11 cellular contexts compared by ENCODE assay signal in genomic region chr22:18968011-18968749, GRCh38. TPM values are rescaled to one million over a fixed set of nuclear protein-coding genes. Genes with fewer than 3 reads are reported as not detected.
DNase-seq lines count a peak whose midpoint lies in the region; ATAC-seq and TF ChIP-seq lines count a peak whose summit lies in the region.
"Had no signal": no experiment of that assay in that cellular context is flagged by ENCODE, and none has a peak within 500 bp of the region (broad histone marks: within the 10 kb centered on the region; RNA-seq: fewer than 3 reads in every experiment).

No MANE protein-coding gene starts in this region.

- in situ Hi-C loops in ACHN (cut with HindIII; ENCODE audit: low pct_ligation_motif_present, low pct_unique_long_range_greater_than_20kb, low sequenced_read_pairs) = no loop called here

- H3K4me3 ChIP-seq in HCT116 (replicated peaks in 1 of 2; ENCODE audit: low read depth in 1 of 2, low read length in 2 of 2) = no peak overlapping the region
- H3K4me3 ChIP-seq in body of pancreas = no peak overlapping the region
- H3K4me3 ChIP-seq in liver (ENCODE audit: low read depth in 1 of 3, low read length in 3 of 3) = no peak overlapping the region

- 65 to 66% methylated on average over 15 to 17 of the region's 20 CpGs for WGBS in body of pancreas, 2 donors
- WGBS in liver = 67% methylated on average over 20 of the region's 20 CpGs

- H3K36me3 ChIP-seq in HCT116 (ENCODE audit: control insufficient read depth in 1 of 2, insufficient read depth in 2 of 2, low read length in 2 of 2) (no peaks in the 10 kb centered on the region), body of pancreas (replicated peaks in 1 of 2; ENCODE audit: insufficient read depth in 1 of 2, low read depth in 2 of 2) (no peaks in the 10 kb centered on the region), liver (ENCODE audit: control insufficient read depth in 4 of 4, insufficient read depth in 3 of 4, low read depth in 1 of 4, low read length in 3 of 4) (no peaks in the 10 kb centered on the region)

- no peaks in the 10 kb centered on the region for H3K9me3 Mint-ChIP-seq in activated T-cell treated with anti-CD3 and anti-CD28 coated beads, Interleukin-2, amount 50 U/mL, for 24 hours

- no peak overlapping the region for H3K27ac ChIP-seq in HCT116 (ENCODE audit: low read depth, low read length)
- peak overlapping the region; percentile 4 to 77 (median 48) for H3K27ac ChIP-seq in body of pancreas
- no peak overlapping the region for H3K27ac ChIP-seq in liver (ENCODE audit: low read depth in 1 of 2, low read length in 2 of 2)
- H3K27ac ChIP-seq: KMS-11 had no signal

- H3K4me3 Mint-ChIP-seq in activated T-cell treated with anti-CD3 and anti-CD28 coated beads, Interleukin-2, amount 50 U/mL, for 24 hours = no peak overlapping the region

- TF ChIP-seq POLR2A in HCT116 (IDR thresholded peaks at IDR 0.05; ENCODE audit: borderline replicate concordance, extremely low read depth, insufficient read depth, insufficient read length) (no peak), body of pancreas (IDR thresholded peaks at IDR 0.05) (no peak)

- H3K9me2 ChIP-seq in HCT116 (ENCODE audit: insufficient read depth) = no peaks in the 10 kb centered on the region

- POLR2A ChIA-PET in HCT116 (lab: Charles Lee) = interaction anchor here (0.7 kb wide), 1 partner anchor 1303 kb away, joined by 8 read pairs; no protein-coding TSS in a partner anchor

- no peak overlapping the region for H3K4me2 ChIP-seq in HCT116 (ENCODE audit: low read length)
- H3K4me2 ChIP-seq: KMS-11 had no signal

- TF ChIP-seq RAD21 in HCT116 (IDR thresholded peaks at IDR 0.05; ENCODE audit: low read depth) (no peak), liver (IDR thresholded peaks at IDR 0.05) (no peak)

- H3K9me3 ChIP-seq in HCT116 (ENCODE audit: control insufficient read depth in 1 of 2, insufficient read depth in 1 of 2, low read depth in 1 of 2, low read length in 2 of 2) (no peaks in the 10 kb centered on the region), body of pancreas (no peaks in the 10 kb centered on the region), liver (ENCODE audit: control insufficient read depth in 4 of 4, low read length in 3 of 4) (no peaks in the 10 kb centered on the region)

- CTCF ChIA-PET in HCT116 (lab: Charles Lee) = interaction anchor here (1.1 kb wide), 1 partner anchor 1303 kb away, joined by 3 read pairs; no protein-coding TSS in a partner anchor

- no peak for ATAC-seq in HCT116
- no peak for ATAC-seq in body of pancreas
- no peak for ATAC-seq in GM19035 (IDR thresholded peaks at IDR 0.05; ENCODE audit: unreplicated experiment)
- no peak for ATAC-seq in HG03354 (IDR thresholded peaks at IDR 0.05; ENCODE audit: poor library complexity, severe bottlenecking, unreplicated experiment)

- peak; percentile 19 for DNase-seq in ACHN
- DNase-seq in HCT116 (ENCODE audit: low read depth, low spot score) = no peak
- DNase-seq in body of pancreas = peak; percentile 31 to 67 (median 57)
- DNase-seq in NCI-H187 (lab: John Stamatoyannopoulos, UW) = no peak
- no peak for DNase-seq in activated T-cell treated with anti-CD3 and anti-CD28 coated beads, Interleukin-2, amount 50 U/mL, for 24 hours
- DNase-seq: CD4-positive, CD25-positive, alpha-beta regulatory T cell had no signal

- H3K9ac ChIP-seq in HCT116 (ENCODE audit: low read length) (no peak overlapping the region), liver (ENCODE audit: low read depth in 1 of 2, low read length in 2 of 2) (no peak overlapping the region)
- H3K9ac ChIP-seq: KMS-11 had no signal

- no peaks in the 10 kb centered on the region for H4K20me1 ChIP-seq in HCT116 (ENCODE audit: insufficient read depth)

- TF ChIP-seq CTCF in HCT116 (IDR thresholded peaks at IDR 0.05 in 2 of 3, conservative IDR thresholded peaks at IDR 0.05 in 1 of 3; ENCODE audit: borderline replicate concordance in 1 of 3, insufficient read depth in 1 of 3, low read depth in 2 of 3, low read length in 2 of 3) = no peak
- TF ChIP-seq CTCF in body of pancreas (IDR thresholded peaks at IDR 0.05) = no peak
- no peak for TF ChIP-seq CTCF in liver (IDR thresholded peaks at IDR 0.05; ENCODE audit: low read depth, low read length, missing input control)

- peaks cover 3% of the 10 kb centered on the region for H3K4me1 Mint-ChIP-seq in activated T-cell treated with anti-CD3 and anti-CD28 coated beads, Interleukin-2, amount 50 U/mL, for 24 hours (ENCODE audit: low read depth)

- no peaks in the 10 kb centered on the region for H3K79me2 ChIP-seq in HCT116 (ENCODE audit: insufficient read depth, low read length)

- H3K27ac Mint-ChIP-seq in activated T-cell treated with anti-CD3 and anti-CD28 coated beads, Interleukin-2, amount 50 U/mL, for 24 hours = no peak overlapping the region

- H3K4me1 ChIP-seq in HCT116 (ENCODE audit: control insufficient read depth in 1 of 2, insufficient read depth in 2 of 2, low read length in 2 of 2) (peaks cover 0 to 7% of the 10 kb centered on the region in 2 experiments; a peak in 1 of 4 replicates), body of pancreas (peaks cover 37% of the 10 kb centered on the region), liver (ENCODE audit: control insufficient read depth in 4 of 4, insufficient read depth in 4 of 4, low read length in 3 of 4) (peaks cover 2 to 15% (median 6%) of the 10 kb centered on the region in 4 donors)

- no peaks in the 10 kb centered on the region for H3K36me3 Mint-ChIP-seq in activated T-cell treated with anti-CD3 and anti-CD28 coated beads, Interleukin-2, amount 50 U/mL, for 24 hours (ENCODE audit: low read depth)
- H3K36me3 Mint-ChIP-seq: CD4-positive, CD25-positive, alpha-beta regulatory T cell had no signal

- BruUV-seq in HCT116 (replicated peaks; lab: Mats Ljungman, UMichigan) = no TSS peak

- RAD21 ChIA-PET in HCT116 (lab: Charles Lee; ENCODE audit: low non-redundant PET in 1 of 2, low total read pairs in 2 of 2, uncharacterized antibody in 2 of 2, unreplicated experiment in 2 of 2) = no interaction called here

- intact Hi-C loops in HCT116 (cut with micrococcal nuclease) (no loop called here), body of pancreas (cut with DNase I) (no loop called here)

- no peak overlapping the region for H2AFZ ChIP-seq in HCT116 (ENCODE audit: low read depth, low read length, poor library complexity, severe bottlenecking)

- H3K27me3 ChIP-seq in HCT116 (ENCODE audit: insufficient read depth, low read length) (no peaks in the 10 kb centered on the region), body of pancreas (no peaks in the 10 kb centered on the region), liver (ENCODE audit: control insufficient read depth in 4 of 4, insufficient read depth in 4 of 4, low read length in 3 of 4) (no peaks in the 10 kb centered on the region)

- peaks cover 9% of the 10 kb centered on the region for H3K27me3 Mint-ChIP-seq in activated T-cell treated with anti-CD3 and anti-CD28 coated beads, Interleukin-2, amount 50 U/mL, for 24 hours

TF ChIP-seq in HCT116, 20 proteins besides CTCF, POLR2A, EP300 and RAD21 (continues in another document):
- no peak for TF ChIP-seq MAX (IDR thresholded peaks at IDR 0.05)
- no peak for TF ChIP-seq JUND (IDR thresholded peaks at IDR 0.05)
- TF ChIP-seq ATF3 (IDR thresholded peaks at IDR 0.05) = no peak

TF ChIP-seq in liver, 16 proteins besides CTCF, POLR2A, EP300 and RAD21:
- TF ChIP-seq YY1 (IDR thresholded peaks at IDR 0.05) = no peak
- no peak for TF ChIP-seq SP1 (IDR thresholded peaks at IDR 0.05)
- TF ChIP-seq RXRA (IDR thresholded peaks at IDR 0.05) = no peak
- TF ChIP-seq GABPA (IDR thresholded peaks at IDR 0.05 in 1 of 2, conservative IDR thresholded peaks at IDR 0.05 in 1 of 2) = no peak
- peak; percentile 97 for TF ChIP-seq REST (IDR thresholded peaks at IDR 0.05)
- TF ChIP-seq NR2F2 (IDR thresholded peaks at IDR 0.05) = no peak

RNA-seq across cellular contexts. Expression of gene PRODH, which starts 32.1 kb away (rescaled TPM):
- total RNA-seq in HCT116 (2021; ENCODE audit: unreplicated experiment) (3.2 TPM), body of pancreas (10 to 100 TPM in 1 of 2 donors, 1 to 10 TPM in 1; 1.0 to 11.5 TPM), liver (1 to 10 TPM in 1 of 2 donors, not detected in 1; 4.1 TPM)
- 0.96 and 2.7 TPM in 2 replicates for polyA plus RNA-seq in HCT116 (2012)
- polyA plus RNA-seq in liver = 1 to 10 TPM; 1.2 to 1.6 TPM
- total RNA-seq: CD4-positive, CD25-positive, alpha-beta regulatory T cell; pulmonary artery endothelial cell had no signal
- polyA plus RNA-seq: CD4-positive, CD25-positive, alpha-beta regulatory T cell had no signal

Comparison
In these comparisons a context has a peak if more than half of its experiments do, and no peak if none do; other contexts are left out.
1. DNase-seq: peak in ACHN (single experiment) and body of pancreas (4 of 4); none in HCT116 (single experiment), NCI-H187 (0 of 2) and activated T-cell treated with anti-CD3 and anti-CD28 coated beads, Interleukin-2, amount 50 U/mL, for 24 hours (single experiment).
2. H3K27ac ChIP-seq: peak in body of pancreas (4 of 4); none in HCT116 (single experiment) and liver (0 of 2).